In genomic region chr16:47037396-47037745, GRCh38 we compare ENCODE assay signal across 8 cellular contexts.
A peak's percentile ranks its signal among the peaks of the same experiment; 100 is the strongest.
DNase-seq lines count a peak whose midpoint lies in the region; ATAC-seq and TF ChIP-seq lines count a peak whose summit lies in the region.

No MANE protein-coding gene starts in this region.

- 4% methylated on average over 8 of the region's 24 CpGs; no CpG with 5 or more reads in 1 of the 2 donors for WGBS in esophagus squamous epithelium, 2 donors

- H2AFZ ChIP-seq in neural progenitor cell (replicated peaks) = peak overlapping the region; percentile 100

- peak; percentile 53 for ATAC-seq in GM19395 (IDR thresholded peaks at IDR 0.05; ENCODE audit: unreplicated experiment)
- peak; percentile 27 for ATAC-seq in HG03439 (IDR thresholded peaks at IDR 0.05; ENCODE audit: unreplicated experiment)

- peaks cover 0 to 13% (median 6%) of the 10 kb centered on the region in 3 donors for H3K4me1 ChIP-seq in esophagus squamous epithelium
- no peaks in the 10 kb centered on the region for H3K4me1 ChIP-seq in neural progenitor cell

- H3K36me3 Mint-ChIP-seq in activated CD4-positive, alpha-beta T cell treated with anti-CD3 and anti-CD28 coated beads, Interleukin-2, amount 10 ng/mL, durations not matched to agents 7 days and 5 days (ENCODE audit: low read depth) = no peaks in the 10 kb centered on the region
- H3K36me3 Mint-ChIP-seq in neural progenitor cell = no peaks in the 10 kb centered on the region

- POLR2A ChIA-PET in activated CD4-positive, alpha-beta T cell treated with anti-CD3 and anti-CD28 coated beads, Interleukin-2, amount 10 ng/mL, durations not matched to agents 7 days and 5 days (lab: Charles Lee) = no interaction called here

- no peak for DNase-seq in AG10803 (ENCODE audit: low read depth)
- peak; percentile 24 for DNase-seq in activated CD4-positive, alpha-beta T cell treated with anti-CD3 and anti-CD28 coated beads, Interleukin-2, amount 10 ng/mL, durations not matched to agents 7 days and 5 days
- no peak for DNase-seq in esophagus squamous epithelium (lab: John Stamatoyannopoulos, UW)
- DNase-seq in neural progenitor cell (ENCODE audit: low spot score) = peak; percentile 48
- DNase-seq in effector CD4-positive, alpha-beta T cell = no peak
- DNase-seq in RPMI8226 = no peak

- peak overlapping the region; percentile 62 for H3K27ac Mint-ChIP-seq in activated CD4-positive, alpha-beta T cell treated with anti-CD3 and anti-CD28 coated beads, Interleukin-2, amount 10 ng/mL, durations not matched to agents 7 days and 5 days
- no peak overlapping the region for H3K27ac Mint-ChIP-seq in neural progenitor cell

- no peaks in the 10 kb centered on the region for H3K9me3 ChIP-seq in esophagus squamous epithelium
- H3K9me3 ChIP-seq in neural progenitor cell (ENCODE audit: low read depth) = no peaks in the 10 kb centered on the region

- H3K27me3 Mint-ChIP-seq in activated CD4-positive, alpha-beta T cell treated with anti-CD3 and anti-CD28 coated beads, Interleukin-2, amount 10 ng/mL, durations not matched to agents 7 days and 5 days = peaks cover 9% of the 10 kb centered on the region
- peaks cover 7% of the 10 kb centered on the region for H3K27me3 Mint-ChIP-seq in neural progenitor cell (ENCODE audit: insufficient read depth, low read depth)

- H3K9ac ChIP-seq in neural progenitor cell = no peak overlapping the region

- peaks cover 2% of the 10 kb centered on the region for H3K4me1 Mint-ChIP-seq in activated CD4-positive, alpha-beta T cell treated with anti-CD3 and anti-CD28 coated beads, Interleukin-2, amount 10 ng/mL, durations not matched to agents 7 days and 5 days
- H3K4me1 Mint-ChIP-seq in neural progenitor cell = peaks cover 26% of the 10 kb centered on the region

- no peak; the same call in 1 of the 2 replicates for TF ChIP-seq CTCF in AG10803 (conservative IDR thresholded peaks at IDR 0.05; ENCODE audit: low read length)
- no peak for TF ChIP-seq CTCF in esophagus squamous epithelium (IDR thresholded peaks at IDR 0.05)
- TF ChIP-seq CTCF in neural progenitor cell (IDR thresholded peaks at IDR 0.05) = no peak

- intact Hi-C loops in esophagus squamous epithelium (cut with DNase I) = loop anchor here (10.0 kb wide), 1 partner anchor 1117 kb away; the partner anchor contains the start of gene ABCC12

- H4K20me1 ChIP-seq in neural progenitor cell (ENCODE audit: low read depth) = no peaks in the 10 kb centered on the region

- no peaks in the 10 kb centered on the region for H3K36me3 ChIP-seq in esophagus squamous epithelium
- H3K36me3 ChIP-seq in neural progenitor cell = no peaks in the 10 kb centered on the region

- no peak for TF ChIP-seq POLR2A in esophagus squamous epithelium (IDR thresholded peaks at IDR 0.05)

- H3K27ac ChIP-seq in esophagus squamous epithelium (peak overlapping the region; percentile 52 to 71 (median 55)), neural progenitor cell (no peak overlapping the region)

- H3K4me3 Mint-ChIP-seq in activated CD4-positive, alpha-beta T cell treated with anti-CD3 and anti-CD28 coated beads, Interleukin-2, amount 10 ng/mL, durations not matched to agents 7 days and 5 days = peak overlapping the region; percentile 73
- H3K4me3 Mint-ChIP-seq in neural progenitor cell = peak overlapping the region; percentile 85

- no peaks in the 10 kb centered on the region for H3K79me2 ChIP-seq in neural progenitor cell (ENCODE audit: low read depth)

- no peaks in the 10 kb centered on the region for H3K9me3 Mint-ChIP-seq in activated CD4-positive, alpha-beta T cell treated with anti-CD3 and anti-CD28 coated beads, Interleukin-2, amount 10 ng/mL, durations not matched to agents 7 days and 5 days
- H3K9me3 Mint-ChIP-seq in neural progenitor cell = no peaks in the 10 kb centered on the region

- H3K27me3 ChIP-seq in esophagus squamous epithelium (no peaks in the 10 kb centered on the region), neural progenitor cell (peaks cover 27% of the 10 kb centered on the region)

- CTCF ChIA-PET in activated CD4-positive, alpha-beta T cell treated with anti-CD3 and anti-CD28 coated beads, Interleukin-2, amount 10 ng/mL, durations not matched to agents 7 days and 5 days (lab: Charles Lee) = interaction anchor here (0.6 to 2.1 kb wide), 27 partner anchors 9 to 1128 kb away, joined by 3 to 15 read pairs (median 4); partner anchors contain the start of genes ITFG1, NETO2 and PHKB

- peak overlapping the region; percentile 95 for H3K4me2 ChIP-seq in neural progenitor cell

- no peaks in the 10 kb centered on the region for H3F3A ChIP-seq in neural progenitor cell (ENCODE audit: low read depth)

- H3K4me3 ChIP-seq in AG10803 (ENCODE audit: low read length) (peak overlapping the region; percentile 71), esophagus squamous epithelium (peak overlapping the region; percentile 51 to 78 (median 68)), neural progenitor cell (peak overlapping the region; percentile 83)

Comparison
In these comparisons a context has a peak if more than half of its experiments do, and no peak if none do; other contexts are left out.
1. DNase-seq: peak in activated CD4-positive, alpha-beta T cell treated with anti-CD3 and anti-CD28 coated beads, Interleukin-2, amount 10 ng/mL, durations not matched to agents 7 days and 5 days (single experiment) and neural progenitor cell (single experiment); none in AG10803 (single experiment), esophagus squamous epithelium (single experiment), effector CD4-positive, alpha-beta T cell (single experiment) and RPMI8226 (single experiment).
2. Peak in every context shown above with its lines, with median percentiles within 50 percentile points of each other: H3K4me3 ChIP-seq.